Comparison of ENCODE assay signal across 1 cellular context in the genomic region with DNA sequence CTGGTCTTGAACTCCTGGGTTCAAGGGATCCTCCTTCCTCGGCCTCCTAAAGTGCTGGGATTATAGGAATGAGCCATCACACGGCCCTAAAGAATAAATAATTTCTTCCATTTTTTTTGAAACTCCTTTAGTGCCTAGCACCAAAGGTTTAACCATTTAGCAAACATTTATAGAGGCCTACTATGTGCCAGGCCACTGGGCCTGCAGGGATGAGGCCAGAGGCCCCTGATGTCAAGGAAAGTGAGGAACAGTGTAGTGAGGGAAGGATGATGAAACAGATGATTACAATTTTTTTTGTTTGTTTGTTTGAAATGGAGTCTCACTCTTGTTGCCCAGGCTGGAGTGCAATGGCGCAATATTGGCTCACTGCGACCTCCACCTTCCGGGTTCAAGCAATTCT.
TF ChIP-seq lines count a peak whose summit lies in the region.

No MANE protein-coding gene starts in this region.

TF ChIP-seq in HepG2, 621 proteins besides CTCF, POLR2A, EP300 and RAD21 (continued from another document):
- TF ChIP-seq CEBPB (IDR thresholded peaks at IDR 0.05; ENCODE audit: borderline replicate concordance, low read depth, low read length) = peak; percentile 27; the same call in 1 of the 2 replicates
- no peak for TF ChIP-seq KDM3A (CRISPR knock-in tag; IDR thresholded peaks at IDR 0.05; ENCODE audit: low read depth)
- TF ChIP-seq, protein P1, sequence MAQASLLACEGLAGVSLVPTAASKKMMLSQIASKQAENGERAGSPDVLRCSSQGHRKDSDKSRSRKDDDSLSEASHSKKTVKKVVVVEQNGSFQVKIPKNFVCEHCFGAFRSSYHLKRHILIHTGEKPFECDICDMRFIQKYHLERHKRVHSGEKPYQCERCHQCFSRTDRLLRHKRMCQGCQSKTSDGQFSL (CRISPR knock-in tag; IDR thresholded peaks at IDR 0.05) = no peak
- no peak for TF ChIP-seq SNAPC2 (CRISPR knock-in tag; IDR thresholded peaks at IDR 0.05)
- TF ChIP-seq CBX2 (IDR thresholded peaks at IDR 0.05; ENCODE audit: low read depth, low read length) = no peak
- TF ChIP-seq CBX2 (CRISPR knock-in tag; IDR thresholded peaks at IDR 0.05; ENCODE audit: low read depth) = no peak
